Comparison of ENCODE assay signal across 25 cellular contexts in genomic region chr12:19544351-19544750, GRCh38.
"Had no signal": no experiment of that assay in that cellular context is flagged by ENCODE, and none has a peak within 500 bp of the region (broad histone marks: within the 10 kb centered on the region; RNA-seq: fewer than 3 reads in every experiment).

No MANE protein-coding gene starts in this region.

- H3K36me3 ChIP-seq: gastrocnemius medialis, heart right ventricle, left lung, lower lobe of right lung had no signal

- H3K9me3 ChIP-seq: esophagus squamous epithelium, gastrocnemius medialis, left lung, lower lobe of right lung had no signal

- H3K27ac ChIP-seq: epithelial cell of prostate, esophagus squamous epithelium, gastrocnemius medialis, heart right ventricle, left lung, lower lobe of right lung had no signal

- DNase-seq: dermis blood vessel endothelial cell; dorsolateral prefrontal cortex; effector CD4-positive, alpha-beta T cell; effector memory CD4-positive, alpha-beta T cell; erythroblast; esophagus squamous epithelium; foreskin melanocyte; gastrocnemius medialis; glutamatergic neuron; head of caudate nucleus; heart right ventricle; hippocampal formation; left cardiac atrium; left lung; left ventricle myocardium superior; lower lobe of right lung; mesendoderm; midbrain had no signal

- H3K27me3 ChIP-seq: dorsolateral prefrontal cortex, esophagus squamous epithelium, gastrocnemius medialis, heart right ventricle, left lung had no signal

- FAIRE-seq: colon, endothelial cell of umbilical vein, islet of Langerhans, keratinocyte had no signal

- H3K4me3 ChIP-seq: coronary artery, dorsolateral prefrontal cortex, esophagus squamous epithelium, gastrocnemius medialis, heart right ventricle, left lung, lower lobe of right lung had no signal

- ATAC-seq: esophagus mucosa, gastrocnemius medialis, heart right ventricle, left cardiac atrium, left lung, left ventricle myocardium superior, lower lobe of right lung had no signal
